Comparison of ENCODE assay signal across 16 cellular contexts in genomic region chr4:33625762-33626161, GRCh38.
DNase-seq lines count a peak whose midpoint lies in the region; ATAC-seq and TF ChIP-seq lines count a peak whose summit lies in the region.
"Had no signal": no experiment of that assay in that cellular context is flagged by ENCODE, and none has a peak within 500 bp of the region (broad histone marks: within the 10 kb centered on the region; RNA-seq: fewer than 3 reads in every experiment).

No MANE protein-coding gene starts in this region.

- H4K8ac ChIP-seq in mesendoderm (ENCODE audit: low read depth, low read length) = no peak overlapping the region

- H3K27me3 Mint-ChIP-seq in CD4-positive, alpha-beta T cell = no peaks in the 10 kb centered on the region
- H3K27me3 Mint-ChIP-seq: CD4-positive, alpha-beta memory T cell; stimulated activated memory B cell treated with anti-CD40 and anti-IgM and Interleukin-4, amounts not matched to agents 10 μg/mL and 1 μg/mL and 100 μg/mL, for 72 hours had no signal

- no peaks in the 10 kb centered on the region for H3K79me1 ChIP-seq in mesendoderm (ENCODE audit: low read length)

- H2BK15ac ChIP-seq in mesendoderm (replicated peaks; ENCODE audit: low read depth) = no peak overlapping the region

- no peak overlapping the region for H3K9ac ChIP-seq in mesendoderm (ENCODE audit: low read length)

- H3K18ac ChIP-seq in mesendoderm (ENCODE audit: low read length) = no peak overlapping the region

- TF ChIP-seq CTCF in CD4-positive, alpha-beta T cell (IDR thresholded peaks at IDR 0.05) = no peak
- TF ChIP-seq CTCF in esophagus squamous epithelium (IDR thresholded peaks at IDR 0.05) = no peak

- H3K4me3 ChIP-seq in mesendoderm (ENCODE audit: low read length) = no peak overlapping the region
- H3K4me3 ChIP-seq in esophagus squamous epithelium = no peak overlapping the region
- H3K4me3 ChIP-seq: lung, SK-N-MC, upper lobe of left lung had no signal

- intact Hi-C loops in CD4-positive, alpha-beta T cell (cut with DNase I, micrococcal nuclease) = no loop called here
- intact Hi-C loops in esophagus squamous epithelium (cut with DNase I) = no loop called here

- no peak overlapping the region for H2BK120ac ChIP-seq in mesendoderm (ENCODE audit: low read depth, low read length)

- H3K56ac ChIP-seq in mesendoderm (ENCODE audit: low read length) = no peak overlapping the region

- no peak overlapping the region for H3K4me3 Mint-ChIP-seq in CD4-positive, alpha-beta T cell
- H3K4me3 Mint-ChIP-seq: activated CD8-positive, alpha-beta T cell treated with anti-CD3 and anti-CD28 coated beads, Interleukin-2, amount 10 ng/mL, durations not matched to agents 7 days and 5 days; CD4-positive, alpha-beta memory T cell; stimulated activated memory B cell treated with anti-CD40 and anti-IgM and Interleukin-4, amounts not matched to agents 10 μg/mL and 1 μg/mL and 100 μg/mL, for 72 hours had no signal

- H3K27ac Mint-ChIP-seq in CD4-positive, alpha-beta T cell = no peak overlapping the region
- H3K27ac Mint-ChIP-seq: activated CD8-positive, alpha-beta T cell treated with anti-CD3 and anti-CD28 coated beads, Interleukin-2, amount 10 ng/mL, durations not matched to agents 7 days and 5 days; CD4-positive, alpha-beta memory T cell; stimulated activated memory B cell treated with anti-CD40 and anti-IgM and Interleukin-4, amounts not matched to agents 10 μg/mL and 1 μg/mL and 100 μg/mL, for 72 hours had no signal

- no peak overlapping the region for H2BK5ac ChIP-seq in mesendoderm (ENCODE audit: low read length)

- H3K27ac ChIP-seq in mesendoderm (ENCODE audit: low read depth, low read length) (no peak overlapping the region), esophagus squamous epithelium (no peak overlapping the region)
- H3K27ac ChIP-seq in CD4-positive, alpha-beta T cell (ENCODE audit: low read depth, low read length) = no peak overlapping the region
- H3K27ac ChIP-seq: SK-N-MC, upper lobe of left lung had no signal

- no peaks in the 10 kb centered on the region for H3K9me3 ChIP-seq in CD4-positive, alpha-beta T cell (ENCODE audit: control insufficient read depth, low read length)
- no peaks in the 10 kb centered on the region for H3K9me3 ChIP-seq in esophagus squamous epithelium
- H3K9me3 ChIP-seq: upper lobe of left lung had no signal

- POLR2A ChIA-PET in CD4-positive, alpha-beta T cell (lab: Charles Lee) = no interaction called here

- DNase-seq in ELF-1 (ENCODE audit: low read depth, low spot score) = peak; percentile 3
- peak; percentile 35 for DNase-seq in amniotic epithelial cell (ENCODE audit: low read depth)
- DNase-seq in mesendoderm = peak; percentile 55
- DNase-seq in CD4-positive, alpha-beta T cell = no peak
- no peak for DNase-seq in esophagus squamous epithelium (lab: John Stamatoyannopoulos, UW)
- no peak for DNase-seq in KG1 (lab: John Stamatoyannopoulos, UW)
- DNase-seq: activated CD8-positive, alpha-beta T cell treated with anti-CD3 and anti-CD28 coated beads, Interleukin-2, amount 10 ng/mL, durations not matched to agents 7 days and 5 days; CD4-positive, alpha-beta memory T cell; dermis blood vessel endothelial cell; NCI-H187; upper lobe of left lung had no signal

- H3K27me3 ChIP-seq in mesendoderm (ENCODE audit: insufficient read depth, low read length, poor library complexity) (no peaks in the 10 kb centered on the region), esophagus squamous epithelium (no peaks in the 10 kb centered on the region)
- H3K27me3 ChIP-seq in CD4-positive, alpha-beta T cell (ENCODE audit: control insufficient read depth, insufficient read depth, low read length) = no peaks in the 10 kb centered on the region
- H3K27me3 ChIP-seq: upper lobe of left lung had no signal

- H4K5ac ChIP-seq in mesendoderm (ENCODE audit: low read length) = no peak overlapping the region

- H3K23ac ChIP-seq in mesendoderm (ENCODE audit: low read length) = no peak overlapping the region

- peak; percentile 36; the same call in 1 of the 2 replicates for TF ChIP-seq RAD21 in Ishikawa (IDR thresholded peaks at IDR 0.05; ENCODE audit: low read depth)

- no peaks in the 10 kb centered on the region for H3K79me2 ChIP-seq in mesendoderm (ENCODE audit: control insufficient read depth, insufficient read depth, low read length)

- H2AK5ac ChIP-seq in mesendoderm (ENCODE audit: low read length) = no peak overlapping the region

- H3K4me2 ChIP-seq in mesendoderm (ENCODE audit: low read length) = no peak overlapping the region

- no peak for TF ChIP-seq POLR2A in esophagus squamous epithelium (IDR thresholded peaks at IDR 0.05)

- no peaks in the 10 kb centered on the region for H3K36me3 Mint-ChIP-seq in CD4-positive, alpha-beta T cell (ENCODE audit: low read depth)
- H3K36me3 Mint-ChIP-seq: CD4-positive, alpha-beta memory T cell; stimulated activated memory B cell treated with anti-CD40 and anti-IgM and Interleukin-4, amounts not matched to agents 10 μg/mL and 1 μg/mL and 100 μg/mL, for 72 hours had no signal

- CTCF ChIA-PET in CD4-positive, alpha-beta T cell (lab: Charles Lee) = no interaction called here

- no peak for ATAC-seq in GM21360 (IDR thresholded peaks at IDR 0.05; ENCODE audit: unreplicated experiment)
- no peak for ATAC-seq in CD4-positive, alpha-beta T cell (ENCODE audit: poor library complexity)
- ATAC-seq: activated CD8-positive, alpha-beta T cell treated with anti-CD3 and anti-CD28 coated beads, Interleukin-2, amount 10 ng/mL, durations not matched to agents 7 days and 5 days; stimulated activated memory B cell treated with anti-CD40 and anti-IgM and Interleukin-4, amounts not matched to agents 10 μg/mL and 1 μg/mL and 100 μg/mL, for 72 hours had no signal

- H3K9me3 Mint-ChIP-seq in CD4-positive, alpha-beta T cell = peaks cover 21% of the 10 kb centered on the region

- no peak overlapping the region for H3K4ac ChIP-seq in mesendoderm (ENCODE audit: low read depth, low read length)

- H3K4me1 ChIP-seq in mesendoderm (ENCODE audit: control insufficient read depth, low read depth, low read length) (no peaks in the 10 kb centered on the region), esophagus squamous epithelium (no peaks in the 10 kb centered on the region)
- H3K4me1 ChIP-seq: upper lobe of left lung had no signal

- no peaks in the 10 kb centered on the region for H3K4me1 Mint-ChIP-seq in CD4-positive, alpha-beta T cell (ENCODE audit: low read depth)
- H3K4me1 Mint-ChIP-seq: CD4-positive, alpha-beta memory T cell; stimulated activated memory B cell treated with anti-CD40 and anti-IgM and Interleukin-4, amounts not matched to agents 10 μg/mL and 1 μg/mL and 100 μg/mL, for 72 hours had no signal

- TF ChIP-seq EP300 in Ishikawa (IDR thresholded peaks at IDR 0.05; ENCODE audit: borderline replicate concordance) = no peak

- no peaks in the 10 kb centered on the region for H3K36me3 ChIP-seq in mesendoderm (ENCODE audit: control insufficient read depth, insufficient read depth, low read length)
- H3K36me3 ChIP-seq in esophagus squamous epithelium = no peaks in the 10 kb centered on the region
- H3K36me3 ChIP-seq: upper lobe of left lung had no signal

TF ChIP-seq in Ishikawa, 13 proteins besides CTCF, POLR2A, EP300 and RAD21:
- TF ChIP-seq YY1 (IDR thresholded peaks at IDR 0.05; ENCODE audit: low read depth) (no peak), MAX (IDR thresholded peaks at IDR 0.05) (no peak), REST (IDR thresholded peaks at IDR 0.05; ENCODE audit: low read depth) (no peak), NFIC (IDR thresholded peaks at IDR 0.05) (no peak), EGR1 (IDR thresholded peaks at IDR 0.05) (no peak), TEAD4 (IDR thresholded peaks at IDR 0.05) (no peak), ZBTB7A (IDR thresholded peaks at IDR 0.05; ENCODE audit: low read depth) (no peak), TCF12 (IDR thresholded peaks at IDR 0.05; ENCODE audit: low read depth) (no peak), USF1 (IDR thresholded peaks at IDR 0.05) (no peak), CEBPB (IDR thresholded peaks at IDR 0.05) (no peak), CREB1 (IDR thresholded peaks at IDR 0.05; ENCODE audit: low read depth) (no peak), TAF1 (IDR thresholded peaks at IDR 0.05; ENCODE audit: low read depth) (no peak), FOXM1 (IDR thresholded peaks at IDR 0.05; ENCODE audit: borderline replicate concordance, low read depth) (no peak)

Comparison
In these comparisons a context has a peak if more than half of its experiments do, and no peak if none do; other contexts are left out.
1. DNase-seq: peak in ELF-1 (single experiment), amniotic epithelial cell (single experiment) and mesendoderm (single experiment); none in CD4-positive, alpha-beta T cell (0 of 10), esophagus squamous epithelium (single experiment) and KG1 (single experiment).